Comparison of ENCODE assay signal across 11 cellular contexts in the genomic region with DNA sequence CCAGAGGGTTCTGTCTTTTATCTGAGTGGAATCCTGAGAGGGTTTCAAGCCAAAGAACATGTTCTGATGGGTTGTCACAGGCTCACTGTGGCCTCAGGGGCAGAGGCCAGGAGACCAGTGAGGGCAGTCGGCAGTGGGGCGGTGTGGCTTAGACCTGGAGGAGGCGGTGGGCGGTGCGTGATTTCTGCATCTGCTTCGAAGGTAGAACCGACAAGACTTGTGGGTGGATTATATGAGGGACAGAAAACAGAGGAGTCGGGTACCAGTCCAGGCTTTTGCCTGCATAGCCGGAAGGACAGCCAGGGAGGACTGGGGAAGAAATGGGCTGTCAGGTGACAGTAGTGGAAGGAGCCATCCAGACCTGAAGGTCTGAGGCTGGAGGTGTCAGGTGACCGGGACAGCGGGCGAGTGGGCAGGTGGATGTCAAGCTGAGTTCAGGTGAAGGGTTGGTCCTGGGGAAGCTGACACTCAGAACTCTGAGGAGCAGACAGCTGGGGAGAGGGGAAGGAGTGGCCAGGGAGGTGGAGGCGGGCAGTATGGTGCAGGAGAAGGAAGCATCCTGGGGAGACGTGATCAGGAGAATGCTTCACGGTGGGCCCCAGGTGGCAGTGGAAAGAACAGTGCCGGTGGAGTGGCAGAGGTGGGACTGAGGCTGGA. TPM values are rescaled to one million over a fixed set of nuclear protein-coding genes. Genes with fewer than 3 reads are reported as not detected.
DNase-seq lines count a peak whose midpoint lies in the region; ATAC-seq, FAIRE-seq and TF ChIP-seq lines count a peak whose summit lies in the region.
"Had no signal": no experiment of that assay in that cellular context is flagged by ENCODE, and none has a peak within 500 bp of the region (broad histone marks: within the 10 kb centered on the region; RNA-seq: fewer than 3 reads in every experiment).

No MANE protein-coding gene starts in this region.

- in situ Hi-C loops in GM12878 (cut with MboI): loop anchor here (10.0 kb wide), 2 partner anchors 549 to 1609 kb away; a partner anchor contains a TSS

- no peak overlapping the region for H2AFZ ChIP-seq in GM12878 (ENCODE audit: control insufficient read depth, low read depth, low read length)
- H2AFZ ChIP-seq: PC-9 had no signal

- H3K27me3 Mint-ChIP-seq in CD4-positive, alpha-beta memory T cell: no peaks in the 10 kb centered on the region
- H3K27me3 Mint-ChIP-seq in HFFc6 (ENCODE audit: insufficient read depth): no peaks in the 10 kb centered on the region; the same call in 1 of the 2 replicates
- H3K27me3 Mint-ChIP-seq in natural killer cell (ENCODE audit: low read depth in 2 of 2): no peaks in the 10 kb centered on the region

- SMC1A ChIA-PET in GM12878 (lab: Charles Lee; ENCODE audit: uncharacterized antibody, unreplicated experiment): interaction anchor here (2.0 kb wide), 1 partner anchor 117 kb away, joined by 6 read pairs; no protein-coding TSS in a partner anchor

- peaks cover 5% of the 10 kb centered on the region for H3K36me3 ChIP-seq in CD4-positive, alpha-beta memory T cell (ENCODE audit: insufficient read depth, low read length)
- peaks cover 20 to 28% of the 10 kb centered on the region in 2 experiments for H3K36me3 ChIP-seq in GM12878 (ENCODE audit: control insufficient read depth in 2 of 2, insufficient read depth in 2 of 2, low read length in 1 of 2)

- peak overlapping the region in 7 of 8 donors; percentile 15 to 83 (median 76) for H3K4me3 Mint-ChIP-seq in CD4-positive, alpha-beta memory T cell
- H3K4me3 Mint-ChIP-seq in HFFc6 (no peak overlapping the region), natural killer cell (peak overlapping the region; percentile 53)

- TF ChIP-seq CTCF in HFFc6 (IDR thresholded peaks at IDR 0.05): no peak
- no peak for TF ChIP-seq CTCF in GM12878 (IDR thresholded peaks at IDR 0.05 in 2 of 3, conservative IDR thresholded peaks at IDR 0.05 in 1 of 3; ENCODE audit: control insufficient read depth in 2 of 3, extremely low read depth in 1 of 3, insufficient read depth in 1 of 3, low read depth in 3 of 3, low read length in 3 of 3)
- TF ChIP-seq CTCF in natural killer cell (IDR thresholded peaks at IDR 0.05): no peak

- no peaks in the 10 kb centered on the region for H3K27me3 ChIP-seq in CD4-positive, alpha-beta memory T cell (ENCODE audit: insufficient read depth, low read length)
- no peaks in the 10 kb centered on the region for H3K27me3 ChIP-seq in GM12878 (replicated peaks in 1 of 2; ENCODE audit: control insufficient read depth in 2 of 2, insufficient read depth in 2 of 2, low read length in 1 of 2)
- H3K27me3 ChIP-seq: testis had no signal

- no TSS peak for BruUV-seq in GM12878 (replicated peaks; lab: Mats Ljungman, UMichigan)

- peaks cover 56% of the 10 kb centered on the region for H3K79me2 ChIP-seq in GM12878 (ENCODE audit: control insufficient read depth, insufficient read depth, low read length)

- H4K20me1 ChIP-seq in GM12878 (ENCODE audit: control insufficient read depth, insufficient read depth): 0 out of 2 replicates have a peak, but pooled peaks cover 2% of the 10 kb centered on the region

- POLR2A ChIA-PET in CD4-positive, alpha-beta memory T cell (lab: Charles Lee; ENCODE audit: partially characterized antibody): interaction anchor here (0.6 to 3.3 kb wide), 2 partner anchors 11 to 28 kb away, joined by 3 to 23 read pairs; a partner anchor contains a TSS
- POLR2A ChIA-PET in GM12878 (lab: Charles Lee): no interaction called here

- CTCF ChIA-PET in CD4-positive, alpha-beta memory T cell (lab: Charles Lee; ENCODE audit: partially characterized antibody): no interaction called here
- CTCF ChIA-PET in GM12878 (lab: Yijun Ruan, JAX): interaction anchor here (1.2 kb wide), 1 partner anchor 25 kb away, joined by 4 read pairs; no protein-coding TSS in a partner anchor

- H3K4me1 Mint-ChIP-seq in CD4-positive, alpha-beta memory T cell: peaks cover 22 to 45% (median 34%) of the 10 kb centered on the region in 4 donors
- H3K4me1 Mint-ChIP-seq in HFFc6 (ENCODE audit: low read depth) (peaks cover 20% of the 10 kb centered on the region), natural killer cell (peaks cover 22 to 51% of the 10 kb centered on the region in 2 donors)

- TF ChIP-seq POLR2A in GM12878 (IDR thresholded peaks at IDR 0.05; ENCODE audit: low read depth, low read length): no peak

- WGBS in GM12878 (ENCODE audit: insufficient coverage, insufficient replicate concordance, low lambda C conversion rate, missing lambda C conversion rate): 54% methylated on average over 16 of the region's 16 CpGs

- no peak overlapping the region for H3K4me3 ChIP-seq in CD4-positive, alpha-beta memory T cell (ENCODE audit: low read length in 2 of 2)
- H3K4me3 ChIP-seq in GM12878: peak overlapping the region; percentile 92
- H3K4me3 ChIP-seq: PC-9, testis had no signal

- H3K4me1 ChIP-seq in CD4-positive, alpha-beta memory T cell (ENCODE audit: insufficient read depth, low read length): peaks cover 37% of the 10 kb centered on the region
- H3K4me1 ChIP-seq in GM12878 (ENCODE audit: control insufficient read depth, insufficient read depth, low read length): peaks cover 32% of the 10 kb centered on the region

- H3K27ac Mint-ChIP-seq in CD4-positive, alpha-beta memory T cell: peak overlapping the region; percentile 82 to 94 (median 90)
- H3K27ac Mint-ChIP-seq in HFFc6 (peak overlapping the region; percentile 10; the same call in 1 of the 2 replicates), natural killer cell (peak overlapping the region; percentile 22 to 82)

- TF ChIP-seq EP300 in GM12878 (IDR thresholded peaks at IDR 0.05; ENCODE audit: borderline replicate concordance in 1 of 2, control insufficient read depth in 1 of 2, low read depth in 2 of 2, low read length in 2 of 2): no peak

- intact Hi-C loops in CD4-positive, alpha-beta memory T cell (cut with micrococcal nuclease): no loop called here
- intact Hi-C loops in GM12878 (cut with micrococcal nuclease; ENCODE audit: unreplicated experiment) (loop anchor here (2.0 kb wide), 2 partner anchors 19 to 113 kb away; no protein-coding TSS in a partner anchor), natural killer cell (cut with micrococcal nuclease) (no loop called here)

- ATAC-seq in GM12878: no peak
- no peak for ATAC-seq in natural killer cell
- ATAC-seq in GM21447 (IDR thresholded peaks at IDR 0.05; ENCODE audit: unreplicated experiment): no peak

- H3K9me3 Mint-ChIP-seq in CD4-positive, alpha-beta memory T cell: no peaks in the 10 kb centered on the region
- no peaks in the 10 kb centered on the region for H3K9me3 Mint-ChIP-seq in HFFc6
- H3K9me3 Mint-ChIP-seq in natural killer cell: no peaks in the 10 kb centered on the region

- no peak overlapping the region for H3K27ac ChIP-seq in CD4-positive, alpha-beta memory T cell (ENCODE audit: low read depth, low read length)
- H3K27ac ChIP-seq in GM12878 (ENCODE audit: control insufficient read depth, insufficient read depth): peak overlapping the region; percentile 95
- H3K27ac ChIP-seq: PC-9 had no signal

- DNase-seq in CD4-positive, alpha-beta memory T cell: no peak
- DNase-seq in HFFc6 (no peak), GM12878 (ENCODE audit: low read depth, low spot score) (no peak), natural killer cell (no peak), SKM-1 (lab: John Stamatoyannopoulos, UW; ENCODE audit: unreplicated experiment) (no peak), NCI-H2029 (lab: John Stamatoyannopoulos, UW) (no peak)
- DNase-seq in activated CD4-positive, alpha-beta T cell treated with anti-CD3 and anti-CD28 coated beads, Interleukin-2, amount 50 U/mL, for 1 hour: no peak
- DNase-seq: PC-9, testis had no signal

- H3K9me3 ChIP-seq in CD4-positive, alpha-beta memory T cell (ENCODE audit: control insufficient read depth in 1 of 2, low read length in 2 of 2): no peaks in the 10 kb centered on the region
- H3K9me3 ChIP-seq in GM12878 (replicated peaks; ENCODE audit: control insufficient read depth, insufficient read depth, low read length): no peaks in the 10 kb centered on the region
- H3K9me3 ChIP-seq: testis had no signal

- TF ChIP-seq RAD21 in GM12878 (IDR thresholded peaks at IDR 0.05; ENCODE audit: insufficient read depth, low read depth, low read length): no peak

- peak overlapping the region; percentile 92 for H3K9ac ChIP-seq in GM12878 (ENCODE audit: control insufficient read depth, insufficient read depth, low read length)

- no peak for FAIRE-seq in GM12878 (lab: Jason Lieb, UNC)

- peak overlapping the region; percentile 53 for H3K4me2 ChIP-seq in GM12878 (ENCODE audit: control insufficient read depth, insufficient read depth)
- H3K4me2 ChIP-seq: PC-9 had no signal

- peaks cover 0 to 12% of the 10 kb centered on the region in 2 donors for H3K36me3 Mint-ChIP-seq in CD4-positive, alpha-beta memory T cell
- peaks cover 13% of the 10 kb centered on the region for H3K36me3 Mint-ChIP-seq in HFFc6 (ENCODE audit: low read depth)
- no peaks in the 10 kb centered on the region for H3K36me3 Mint-ChIP-seq in natural killer cell

- RAD21 ChIA-PET in GM12878 (lab: Charles Lee; ENCODE audit: unreplicated experiment): interaction anchor here (1.3 to 2.3 kb wide), 4 partner anchors 26 to 97 kb away, joined by 3 to 11 read pairs (median 6); a partner anchor contains a TSS

RNA-seq across cellular contexts. Expression of a gene that starts 3.1 kb away (rescaled TPM):
- 10 to 100 TPM; 34.8 to 37.3 TPM for total RNA-seq in CD4-positive, alpha-beta memory T cell
- polyA plus RNA-seq in CD4-positive, alpha-beta memory T cell: 1 to 10 TPM in 1 of 2 donors, under 1 TPM in 1; 0.76 to 3.4 TPM
- 100 to 1,000 TPM; 124 to 240 (median 136) TPM for total RNA-seq in HFFc6 (2021; fragmentation: NEBNext Ultra II Directional; extraction: Animal tissue kit (Norgen Biotek cat#: 25700))
- total RNA-seq in GM12878 (2013; cell fraction: nucleolus; rRNA removed): 99.1 and 102 TPM in 2 replicates
- total RNA-seq in GM12878 (2014; rRNA removed) (110 and 139 TPM in 2 replicates), GM12878 (2014; rRNA removed; fragmentation: Illumina TruSeq; extraction: Trizol) (177 and 192 TPM in 2 replicates), GM12878 (2021) (225 and 233 TPM in 2 replicates), natural killer cell (10 to 100 TPM; 30.5 to 52.5 (median 42.3) TPM)
- polyA plus RNA-seq in GM12878 (2011; ENCODE audit: low read depth): 150 TPM
- polyA plus RNA-seq in GM12878 (2011; rRNA removed) (92.8 and 169 TPM in 2 replicates), GM12878 (2014; fragmentation: Illumina TruSeq; extraction: Trizol) (301 and 321 TPM in 2 replicates), GM12878 (2014; fragmentation: Nextera tagmentation; extraction: Ambion mirVana) (10 to 100 TPM in 1 of 2 experiments, 1 to 10 TPM in 1; 6.0 to 14.0 TPM), GM12878 (2014; rRNA removed) (215 and 256 TPM in 2 replicates), GM12878 (2016; fragmentation: Nextera tagmentation; extraction: Ambion mirVana) (10 to 100 TPM in 1 of 2 experiments, 1 to 10 TPM in 1; 8.0 to 11.8 TPM)
- 156 and 185 TPM in 2 replicates for polyA plus RNA-seq in GM12878 (2011; cell fraction: cytosol; rRNA removed)
- polyA plus RNA-seq in GM12878 (2011; cell fraction: nucleus; rRNA removed): 103 and 127 TPM in 2 replicates
- 163 and 223 TPM in 2 replicates for polyA plus RNA-seq in GM12878 (2012)
- polyA minus RNA-seq in GM12878 (2011; rRNA and poly(A)+ RNA removed): 135 TPM in 2 replicates
- polyA minus RNA-seq in GM12878 (2011; cell fraction: cytosol; rRNA and poly(A)+ RNA removed): 45.5 and 58.7 TPM in 2 replicates
- 34.0 and 64.2 TPM in 2 replicates for polyA minus RNA-seq in GM12878 (2011; cell fraction: nucleus; rRNA and poly(A)+ RNA removed)

RNA-seq across cellular contexts. Expression of a gene that starts 15.3 kb away (rescaled TPM):
- total RNA-seq in CD4-positive, alpha-beta memory T cell: not detected
- polyA plus RNA-seq in CD4-positive, alpha-beta memory T cell: not detected
- not detected for total RNA-seq in HFFc6 (2021; fragmentation: NEBNext Ultra II Directional; extraction: Animal tissue kit (Norgen Biotek cat#: 25700))
- total RNA-seq in GM12878 (2013; cell fraction: nucleolus; rRNA removed): not detected in 2 replicates
- total RNA-seq in GM12878 (2014; rRNA removed) (0.06 and 0.11 TPM in 2 replicates), GM12878 (2014; rRNA removed; fragmentation: Illumina TruSeq; extraction: Trizol) (0.04 TPM in 1 of 2 replicates, not detected in the other), GM12878 (2021) (not detected in 2 replicates), natural killer cell (10 to 100 TPM in 2 of 3 donors, 1 to 10 TPM in 1; 4.3 to 46.9 (median 18.8) TPM)
- polyA plus RNA-seq in GM12878 (2011; ENCODE audit: low read depth): 0.24 TPM
- polyA plus RNA-seq in GM12878 (2011; rRNA removed) (0.03 and 0.07 TPM in 2 replicates), GM12878 (2014; fragmentation: Illumina TruSeq; extraction: Trizol) (0.04 TPM in 1 of 2 replicates, not detected in the other), GM12878 (2014; fragmentation: Nextera tagmentation; extraction: Ambion mirVana) (under 1 TPM in 1 of 2 experiments, not detected in 1; 0.02 TPM), GM12878 (2014; rRNA removed) (0.05 TPM in 1 of 2 replicates, not detected in the other), GM12878 (2016; fragmentation: Nextera tagmentation; extraction: Ambion mirVana) (under 1 TPM; 0.13 to 0.20 TPM)
- 0.03 TPM in 1 of 2 replicates, not detected in the other for polyA plus RNA-seq in GM12878 (2011; cell fraction: cytosol; rRNA removed)
- 0.07 and 0.10 TPM in 2 replicates for polyA plus RNA-seq in GM12878 (2011; cell fraction: nucleus; rRNA removed)
- 0.21 and 0.34 TPM in 2 replicates for polyA plus RNA-seq in GM12878 (2012)
- polyA minus RNA-seq in GM12878 (2011; rRNA and poly(A)+ RNA removed): not detected in 2 replicates
- not detected in 2 replicates for polyA minus RNA-seq in GM12878 (2011; cell fraction: cytosol; rRNA and poly(A)+ RNA removed)
- polyA minus RNA-seq in GM12878 (2011; cell fraction: nucleus; rRNA and poly(A)+ RNA removed): 0.12 TPM in 1 of 2 replicates, not detected in the other
- total RNA-seq: kidney epithelial cell had no signal

RNA-seq across cellular contexts. Expression of a gene that starts 22.9 kb away (rescaled TPM):
- 10 to 100 TPM; 77.6 to 93.3 TPM for total RNA-seq in CD4-positive, alpha-beta memory T cell
- polyA plus RNA-seq in CD4-positive, alpha-beta memory T cell: 10 to 100 TPM; 72.6 to 88.0 TPM
- 10 to 100 TPM; 52.3 to 64.0 (median 62.1) TPM for total RNA-seq in HFFc6 (2021; fragmentation: NEBNext Ultra II Directional; extraction: Animal tissue kit (Norgen Biotek cat#: 25700))
- 125 and 129 TPM in 2 replicates for total RNA-seq in GM12878 (2013; cell fraction: nucleolus; rRNA removed)
- 68.7 and 74.9 TPM in 2 replicates for total RNA-seq in GM12878 (2014; rRNA removed)
- 46.3 and 54.3 TPM in 2 replicates for total RNA-seq in GM12878 (2014; rRNA removed; fragmentation: Illumina TruSeq; extraction: Trizol)
- 68.9 and 82.1 TPM in 2 replicates for total RNA-seq in GM12878 (2021)
- 51.2 TPM for polyA plus RNA-seq in GM12878 (2011; ENCODE audit: low read depth)
- polyA plus RNA-seq in GM12878 (2011; rRNA removed): 76.5 and 86.8 TPM in 2 replicates
- polyA plus RNA-seq in GM12878 (2011; cell fraction: cytosol; rRNA removed): 82.9 and 107 TPM in 2 replicates
- 243 and 253 TPM in 2 replicates for polyA plus RNA-seq in GM12878 (2011; cell fraction: nucleus; rRNA removed)
- 61.0 and 61.7 TPM in 2 replicates for polyA plus RNA-seq in GM12878 (2012)
- 83.4 and 89.7 TPM in 2 replicates for polyA plus RNA-seq in GM12878 (2014; fragmentation: Illumina TruSeq; extraction: Trizol)
- polyA plus RNA-seq in GM12878 (2014; fragmentation: Nextera tagmentation; extraction: Ambion mirVana): 10 to 100 TPM in 1 of 2 experiments, 1 to 10 TPM in 1; 8.9 to 16.7 TPM
- polyA plus RNA-seq in GM12878 (2014; rRNA removed): 79.8 and 83.6 TPM in 2 replicates
- 100 to 1,000 TPM; 107 to 109 TPM for polyA plus RNA-seq in GM12878 (2016; fragmentation: Nextera tagmentation; extraction: Ambion mirVana)
- 75.0 and 95.0 TPM in 2 replicates for polyA minus RNA-seq in GM12878 (2011; rRNA and poly(A)+ RNA removed)
- polyA minus RNA-seq in GM12878 (2011; cell fraction: cytosol; rRNA and poly(A)+ RNA removed): 24.3 and 31.0 TPM in 2 replicates
- 48.0 and 73.1 TPM in 2 replicates for polyA minus RNA-seq in GM12878 (2011; cell fraction: nucleus; rRNA and poly(A)+ RNA removed)
- total RNA-seq in natural killer cell: 100 to 1,000 TPM in 1 of 3 donors, 10 to 100 TPM in 2; 75.7 to 105 (median 92.6) TPM

RNA-seq across cellular contexts. Expression of a gene that starts 28.2 kb away (rescaled TPM):
- total RNA-seq in CD4-positive, alpha-beta memory T cell: 10 to 100 TPM; 77.2 to 84.5 TPM
- 100 to 1,000 TPM in 1 of 2 donors, 10 to 100 TPM in 1; 76.9 to 102 TPM for polyA plus RNA-seq in CD4-positive, alpha-beta memory T cell
- total RNA-seq in HFFc6 (2021; fragmentation: NEBNext Ultra II Directional; extraction: Animal tissue kit (Norgen Biotek cat#: 25700)): 10 to 100 TPM; 75.0 to 91.4 (median 84.4) TPM
- total RNA-seq in GM12878 (2013; cell fraction: nucleolus; rRNA removed): 45.3 and 50.2 TPM in 2 replicates
- total RNA-seq in GM12878 (2014; rRNA removed): 49.0 and 61.6 TPM in 2 replicates
- 96.3 and 96.9 TPM in 2 replicates for total RNA-seq in GM12878 (2014; rRNA removed; fragmentation: Illumina TruSeq; extraction: Trizol)
- 96.4 and 107 TPM in 2 replicates for total RNA-seq in GM12878 (2021)
- 5.8 TPM for polyA plus RNA-seq in GM12878 (2011; ENCODE audit: low read depth)
- polyA plus RNA-seq in GM12878 (2011; rRNA removed): 137 and 138 TPM in 2 replicates
- polyA plus RNA-seq in GM12878 (2011; cell fraction: cytosol; rRNA removed): 34.9 and 35.0 TPM in 2 replicates
- 24.3 and 27.8 TPM in 2 replicates for polyA plus RNA-seq in GM12878 (2011; cell fraction: nucleus; rRNA removed)
- polyA plus RNA-seq in GM12878 (2012): 86.3 and 113 TPM in 2 replicates
- polyA plus RNA-seq in GM12878 (2014; fragmentation: Illumina TruSeq; extraction: Trizol): 35.2 and 53.1 TPM in 2 replicates
- polyA plus RNA-seq in GM12878 (2014; fragmentation: Nextera tagmentation; extraction: Ambion mirVana): 100 to 1,000 TPM; 169 to 219 TPM
- polyA plus RNA-seq in GM12878 (2014; rRNA removed): 79.8 and 89.2 TPM in 2 replicates
- polyA plus RNA-seq in GM12878 (2016; fragmentation: Nextera tagmentation; extraction: Ambion mirVana): 100 to 1,000 TPM; 391 to 407 TPM
- polyA minus RNA-seq in GM12878 (2011; rRNA and poly(A)+ RNA removed): 12.8 and 20.0 TPM in 2 replicates
- 15.2 and 16.2 TPM in 2 replicates for polyA minus RNA-seq in GM12878 (2011; cell fraction: cytosol; rRNA and poly(A)+ RNA removed)
- 38.1 and 48.9 TPM in 2 replicates for polyA minus RNA-seq in GM12878 (2011; cell fraction: nucleus; rRNA and poly(A)+ RNA removed)
- 10 to 100 TPM; 45.9 to 58.0 (median 50.8) TPM for total RNA-seq in natural killer cell

RNA-seq across cellular contexts. Expression of a gene that starts 38.6 kb away (rescaled TPM):
- 10 to 100 TPM; 47.0 to 53.5 TPM for total RNA-seq in CD4-positive, alpha-beta memory T cell
- polyA plus RNA-seq in CD4-positive, alpha-beta memory T cell: 10 to 100 TPM; 35.7 to 54.7 TPM
- total RNA-seq in HFFc6 (2021; fragmentation: NEBNext Ultra II Directional; extraction: Animal tissue kit (Norgen Biotek cat#: 25700)): 10 to 100 TPM; 55.2 to 64.1 (median 59.8) TPM
- total RNA-seq in GM12878 (2013; cell fraction: nucleolus; rRNA removed): 36.3 and 39.0 TPM in 2 replicates
- total RNA-seq in GM12878 (2014; rRNA removed): 123 and 138 TPM in 2 replicates
- total RNA-seq in GM12878 (2014; rRNA removed; fragmentation: Illumina TruSeq; extraction: Trizol): 119 and 125 TPM in 2 replicates
- 86.1 and 96.0 TPM in 2 replicates for total RNA-seq in GM12878 (2021)
- 39.7 TPM for polyA plus RNA-seq in GM12878 (2011; ENCODE audit: low read depth)
- polyA plus RNA-seq in GM12878 (2011; rRNA removed): 114 and 159 TPM in 2 replicates
- 40.6 and 42.3 TPM in 2 replicates for polyA plus RNA-seq in GM12878 (2011; cell fraction: cytosol; rRNA removed)
- polyA plus RNA-seq in GM12878 (2011; cell fraction: nucleus; rRNA removed): 45.3 and 58.8 TPM in 2 replicates
- polyA plus RNA-seq in GM12878 (2012): 61.1 and 67.2 TPM in 2 replicates
- polyA plus RNA-seq in GM12878 (2014; fragmentation: Illumina TruSeq; extraction: Trizol): 98.8 and 123 TPM in 2 replicates
- 100 to 1,000 TPM; 130 to 151 TPM for polyA plus RNA-seq in GM12878 (2014; fragmentation: Nextera tagmentation; extraction: Ambion mirVana)
- 72.5 and 73.9 TPM in 2 replicates for polyA plus RNA-seq in GM12878 (2014; rRNA removed)
- polyA plus RNA-seq in GM12878 (2016; fragmentation: Nextera tagmentation; extraction: Ambion mirVana): 100 to 1,000 TPM; 141 to 146 TPM
- polyA minus RNA-seq in GM12878 (2011; rRNA and poly(A)+ RNA removed): 88.3 and 110 TPM in 2 replicates
- polyA minus RNA-seq in GM12878 (2011; cell fraction: cytosol; rRNA and poly(A)+ RNA removed): 68.4 and 76.6 TPM in 2 replicates
- polyA minus RNA-seq in GM12878 (2011; cell fraction: nucleus; rRNA and poly(A)+ RNA removed): 32.2 and 42.4 TPM in 2 replicates
- 10 to 100 TPM; 49.3 to 51.6 (median 51.4) TPM for total RNA-seq in natural killer cell

Comparison
In these comparisons a context has a peak if more than half of its experiments do, and no peak if none do; other contexts are left out.
1. H3K27ac Mint-ChIP-seq: peak in every context shown above with its lines; median percentile 90 in CD4-positive, alpha-beta memory T cell; 52 in natural killer cell; 10 in HFFc6.
2. RNA of a gene that starts 15.3 kb away (total RNA-seq): 4.3 to 46.9 TPM in natural killer cell; 0.04 to 0.11 TPM in GM12878, not detected in CD4-positive, alpha-beta memory T cell and not detected in HFFc6; every median in the first group is over 4 times any median in the second.